In genomic region chr22:46104881-46105493, GRCh38 we compare ENCODE assay signal across 1 cellular context.
TF ChIP-seq lines count a peak whose summit lies in the region.

No MANE protein-coding gene starts in this region.

TF ChIP-seq in GM23338, 12 proteins besides CTCF, POLR2A, EP300 and RAD21 (continued from another document):
- no peak for TF ChIP-seq REST (IDR thresholded peaks at IDR 0.05; ENCODE audit: unreplicated experiment)
- TF ChIP-seq ZNF462 (CRISPR knock-in tag; IDR thresholded peaks at IDR 0.05): no peak
- no peak for TF ChIP-seq EZH2 (IDR thresholded peaks at IDR 0.05; ENCODE audit: low read depth, unreplicated experiment)
- TF ChIP-seq ETS1 (IDR thresholded peaks at IDR 0.05): no peak
- no peak for TF ChIP-seq ZNF114 (CRISPR knock-in tag; IDR thresholded peaks at IDR 0.05)
- TF ChIP-seq CREB1 (CRISPR knock-in tag; IDR thresholded peaks at IDR 0.05; ENCODE audit: low read depth): no peak
- TF ChIP-seq STAT1 (IDR thresholded peaks at IDR 0.05; ENCODE audit: unreplicated experiment): no peak
- no peak for TF ChIP-seq EZH2phosphoT487 (IDR thresholded peaks at IDR 0.05; ENCODE audit: unreplicated experiment)
- TF ChIP-seq NANOG (IDR thresholded peaks at IDR 0.05; ENCODE audit: borderline replicate concordance): no peak
- no peak for TF ChIP-seq ZNF331 (CRISPR knock-in tag; IDR thresholded peaks at IDR 0.05; ENCODE audit: low read depth)
